36 cellular contexts compared by ENCODE assay signal in genomic region chr20:39424923-39425678, GRCh38.
"Had no signal": no experiment of that assay in that cellular context is flagged by ENCODE, and none has a peak within 500 bp of the region (broad histone marks: within the 10 kb centered on the region; RNA-seq: fewer than 3 reads in every experiment).

No MANE protein-coding gene starts in this region.

- H3K9me3 ChIP-seq: adrenal gland, body of pancreas had no signal

- H3K27me3 Mint-ChIP-seq: activated CD4-positive, alpha-beta memory T cell treated with anti-CD3 and anti-CD28 coated beads for 36 hours; activated CD4-positive, alpha-beta T cell treated with anti-CD3 and anti-CD28 coated beads, Interleukin-2, amount 10 ng/mL, durations not matched to agents 24 days and 14 days; activated CD8-positive, alpha-beta T cell treated with anti-CD3 and anti-CD28 coated beads for 36 hours had no signal

- H3K4me1 ChIP-seq: adrenal gland, body of pancreas, breast epithelium had no signal

- H3K36me3 ChIP-seq: adrenal gland, brain microvascular endothelial cell, breast epithelium had no signal

- ATAC-seq: activated CD8-positive, alpha-beta T cell treated with anti-CD3 and anti-CD28 coated beads for 36 hours; activated naive CD4-positive, alpha-beta T cell treated with anti-CD3 and anti-CD28 coated beads, Interleukin-2, amount 50 U/mL, for 72 hours; activated T-cell treated with anti-CD3 and anti-CD28 coated beads, Interleukin-2, amount 50 U/mL, for 4 hours; activated T-cell treated with anti-CD3 and anti-CD28 coated beads, Interleukin-2, amount 50 U/mL, for 72 hours; activated T-helper 17 cell treated with anti-CD3 and anti-CD28 coated beads, Interleukin-2, amount 50 U/mL, for 72 hours; body of pancreas had no signal

- H3K27ac ChIP-seq: adrenal gland, body of pancreas, brain microvascular endothelial cell, breast epithelium, VCaP had no signal

- DNase-seq: activated B cell treated with CpG ODN at 0.5 μM for 24 hours; activated CD4-positive, alpha-beta memory T cell treated with anti-CD3 and anti-CD28 coated beads for 36 hours; activated CD4-positive, alpha-beta T cell treated with anti-CD3 and anti-CD28 coated beads for 4 hours; activated CD4-positive, alpha-beta T cell treated with anti-CD3 and anti-CD28 coated beads, Interleukin-2, amount 10 ng/mL, durations not matched to agents 24 days and 14 days; activated CD4-positive, alpha-beta T cell treated with anti-CD3 and anti-CD28 coated beads, Interleukin-2, amount 50 U/mL, for 1 hour; activated CD4-positive, alpha-beta T cell treated with anti-CD3 and anti-CD28 coated beads, Interleukin-2, amount 50 U/mL, for 4 hours; activated CD4-positive, CD25-positive, alpha-beta regulatory T cell treated with anti-CD3 and anti-CD28 coated beads, Interleukin-2, amount 50 U/mL, for 72 hours; activated CD8-positive, alpha-beta memory T cell treated with anti-CD3 and anti-CD28 coated beads, Interleukin-2, amount 50 U/mL, for 4 hours; activated CD8-positive, alpha-beta T cell treated with anti-CD3 and anti-CD28 coated beads for 36 hours; activated effector memory CD4-positive, alpha-beta T cell treated with anti-CD3 and anti-CD28 coated beads, Interleukin-2, amount 50 U/mL, for 16 hours; activated gamma-delta T cell treated with Interleukin-2 at 50 U/mL for 16 hours; activated naive CD4-positive, alpha-beta T cell; activated naive CD4-positive, alpha-beta T cell treated with anti-CD3 and anti-CD28 coated beads for 36 hours; activated naive CD4-positive, alpha-beta T cell treated with anti-CD3 and anti-CD28 coated beads, Interleukin-2, amount 50 U/mL, for 16 hours; activated naive CD8-positive, alpha-beta T cell treated with anti-CD3 and anti-CD28 coated beads for 36 hours; activated T-cell treated with anti-CD3 and anti-CD28 coated beads for 4 hours; activated T-cell treated with anti-CD3 and anti-CD28 coated beads, Interleukin-2, amount 50 U/mL, for 1 hour; activated T-cell treated with anti-CD3 and anti-CD28 coated beads, Interleukin-2, amount 50 U/mL, for 4 hours; activated T-cell treated with anti-CD3 and anti-CD28 coated beads, Interleukin-2, amount 50 U/mL, for 72 hours; adrenal gland; amniotic stem cell; aorta; body of pancreas; brain microvascular endothelial cell; central memory CD4-positive, alpha-beta T cell; T-helper 2 cell; T-helper 9 cell had no signal

- H3K9me3 Mint-ChIP-seq: activated B cell treated with CpG ODN at 0.5 μM for 24 hours; activated CD4-positive, alpha-beta memory T cell treated with anti-CD3 and anti-CD28 coated beads for 36 hours; activated CD4-positive, alpha-beta T cell treated with anti-CD3 and anti-CD28 coated beads, Interleukin-2, amount 10 ng/mL, durations not matched to agents 24 days and 14 days; activated naive CD4-positive, alpha-beta T cell treated with anti-CD3 and anti-CD28 coated beads for 36 hours; activated naive CD8-positive, alpha-beta T cell treated with anti-CD3 and anti-CD28 coated beads for 36 hours; activated T-cell treated with anti-CD3 and anti-CD28 coated beads, Interleukin-2, amount 50 U/mL, for 4 hours; activated T-cell treated with anti-CD3 and anti-CD28 coated beads, Interleukin-2, amount 50 U/mL, for 72 hours; activated T-helper 1 cell treated with anti-CD3 and anti-CD28 coated beads, Interleukin-12 subunit alpha, Interleukin-12 subunit beta, Interleukin-2, Interleukin-4 antibody, amounts not matched to agents 30 ng/mL and 10 ng/mL and 1 ng/mL, durations not matched to agents 14 hours and 24 hours and 36 hours; activated T-helper 17 cell treated with anti-CD3 and anti-CD28 coated beads, Interleukin-2, amount 50 U/mL, for 72 hours; T-helper 1 cell treated with Interleukin-12 subunit alpha and Interleukin-12 subunit beta and Interleukin-4 antibody, amounts not matched to agents 30 μg/mL and 1 μg/mL, for 36 hours; T-helper 2 cell treated with Interferon-gamma antibody and Interleukin-4, amounts not matched to agents 5 μg/mL and 100 μg/mL, for 36 hours had no signal

- H3K4me3 Mint-ChIP-seq: activated B cell treated with CpG ODN at 0.5 μM for 24 hours; activated CD4-positive, alpha-beta memory T cell treated with anti-CD3 and anti-CD28 coated beads for 36 hours; activated CD4-positive, alpha-beta T cell treated with anti-CD3 and anti-CD28 coated beads, Interleukin-2, amount 10 ng/mL, durations not matched to agents 24 days and 14 days; activated CD8-positive, alpha-beta T cell treated with anti-CD3 and anti-CD28 coated beads for 36 hours; activated naive CD4-positive, alpha-beta T cell treated with anti-CD3 and anti-CD28 coated beads for 36 hours; activated naive CD8-positive, alpha-beta T cell treated with anti-CD3 and anti-CD28 coated beads for 36 hours; activated T-cell treated with anti-CD3 and anti-CD28 coated beads, Interleukin-2, amount 50 U/mL, for 4 hours; activated T-cell treated with anti-CD3 and anti-CD28 coated beads, Interleukin-2, amount 50 U/mL, for 72 hours; activated T-helper 1 cell treated with anti-CD3 and anti-CD28 coated beads, Interleukin-12 subunit alpha, Interleukin-12 subunit beta, Interleukin-2, Interleukin-4 antibody, amounts not matched to agents 30 ng/mL and 10 ng/mL and 1 ng/mL, durations not matched to agents 14 hours and 24 hours and 36 hours; activated T-helper 17 cell treated with anti-CD3 and anti-CD28 coated beads, Interleukin-2, amount 50 U/mL, for 72 hours; T-helper 1 cell treated with Interleukin-12 subunit alpha and Interleukin-12 subunit beta and Interleukin-4 antibody, amounts not matched to agents 30 μg/mL and 1 μg/mL, for 36 hours; T-helper 2 cell treated with Interferon-gamma antibody and Interleukin-4, amounts not matched to agents 5 μg/mL and 100 μg/mL, for 36 hours had no signal

- FAIRE-seq: astrocyte, TTC549 had no signal

- H3K36me3 Mint-ChIP-seq: activated CD4-positive, alpha-beta memory T cell treated with anti-CD3 and anti-CD28 coated beads for 36 hours; activated naive CD8-positive, alpha-beta T cell treated with anti-CD3 and anti-CD28 coated beads for 36 hours had no signal

- H3K4me3 ChIP-seq: adrenal gland, body of pancreas, breast epithelium had no signal

- H3K4me1 Mint-ChIP-seq: activated CD4-positive, alpha-beta T cell treated with anti-CD3 and anti-CD28 coated beads, Interleukin-2, amount 10 ng/mL, durations not matched to agents 24 days and 14 days; activated naive CD8-positive, alpha-beta T cell treated with anti-CD3 and anti-CD28 coated beads for 36 hours; activated T-helper 17 cell treated with anti-CD3 and anti-CD28 coated beads, Interleukin-2, amount 50 U/mL, for 72 hours had no signal

- H3K27ac Mint-ChIP-seq: activated B cell treated with CpG ODN at 0.5 μM for 24 hours; activated CD4-positive, alpha-beta memory T cell treated with anti-CD3 and anti-CD28 coated beads for 36 hours; activated CD4-positive, alpha-beta T cell treated with anti-CD3 and anti-CD28 coated beads, Interleukin-2, amount 10 ng/mL, durations not matched to agents 24 days and 14 days; activated CD8-positive, alpha-beta T cell treated with anti-CD3 and anti-CD28 coated beads for 36 hours; activated naive CD4-positive, alpha-beta T cell treated with anti-CD3 and anti-CD28 coated beads for 36 hours; activated naive CD4-positive, alpha-beta T cell treated with anti-CD3 and anti-CD28 coated beads, Interleukin-2, amount 50 U/mL, for 72 hours; activated naive CD8-positive, alpha-beta T cell treated with anti-CD3 and anti-CD28 coated beads for 36 hours; activated T-cell treated with anti-CD3 and anti-CD28 coated beads, Interleukin-2, amount 50 U/mL, for 72 hours; activated T-helper 1 cell treated with anti-CD3 and anti-CD28 coated beads, Interleukin-12 subunit alpha, Interleukin-12 subunit beta, Interleukin-2, Interleukin-4 antibody, amounts not matched to agents 30 ng/mL and 10 ng/mL and 1 ng/mL, durations not matched to agents 14 hours and 24 hours and 36 hours; activated T-helper 17 cell treated with anti-CD3 and anti-CD28 coated beads, Interleukin-2, amount 50 U/mL, for 72 hours; T-helper 1 cell treated with Interleukin-12 subunit alpha and Interleukin-12 subunit beta and Interleukin-4 antibody, amounts not matched to agents 30 μg/mL and 1 μg/mL, for 36 hours; T-helper 2 cell treated with Interferon-gamma antibody and Interleukin-4, amounts not matched to agents 5 μg/mL and 100 μg/mL, for 36 hours had no signal

- H3K27me3 ChIP-seq: adrenal gland, body of pancreas, brain microvascular endothelial cell, breast epithelium had no signal
